Comparison of ENCODE assay signal across 10 cellular contexts in the genomic region with DNA sequence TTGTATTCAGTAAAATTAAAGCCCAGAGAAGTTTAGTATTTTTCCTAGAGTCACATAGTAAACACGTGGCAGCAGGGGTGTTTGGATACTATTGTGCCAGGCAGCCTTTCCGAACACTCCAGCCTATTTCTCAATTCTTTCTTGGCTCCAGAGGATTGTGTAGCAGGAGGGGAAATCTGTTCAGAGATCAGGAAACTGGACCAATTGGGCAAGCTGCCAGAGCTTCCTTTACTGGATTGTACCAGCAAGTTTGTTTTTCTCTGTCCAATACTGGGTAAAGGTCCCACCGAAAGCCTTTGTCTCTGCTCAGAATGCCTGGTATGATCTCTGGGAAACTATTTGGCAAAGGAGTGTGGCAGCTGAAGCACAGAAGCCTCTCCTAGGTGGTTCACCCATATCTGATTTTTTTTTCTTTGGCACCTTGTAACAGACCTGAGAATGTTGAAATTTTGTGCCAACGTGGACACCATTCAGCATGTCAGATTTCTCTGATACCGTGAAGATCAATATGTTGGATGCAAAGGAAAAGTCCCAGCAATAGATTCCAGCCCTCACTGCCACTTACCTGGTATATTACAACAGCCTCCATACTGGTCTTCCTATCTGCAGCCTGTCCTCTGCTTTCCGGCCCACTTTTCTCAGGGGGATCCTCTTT.
DNase-seq lines count a peak whose midpoint lies in the region; ATAC-seq and TF ChIP-seq lines count a peak whose summit lies in the region.
"Had no signal": no experiment of that assay in that cellular context is flagged by ENCODE, and none has a peak within 500 bp of the region (broad histone marks: within the 10 kb centered on the region; RNA-seq: fewer than 3 reads in every experiment).

No MANE protein-coding gene starts in this region.

- no peaks in the 10 kb centered on the region for H3K9me3 ChIP-seq in MG63
- H3K9me3 ChIP-seq in colonic mucosa = no peaks in the 10 kb centered on the region
- H3K9me3 ChIP-seq in left lung = no peaks in the 10 kb centered on the region
- no peaks in the 10 kb centered on the region for H3K9me3 ChIP-seq in subcutaneous abdominal adipose tissue (ENCODE audit: control insufficient read depth in 5 of 5, low read length in 5 of 5)
- no peaks in the 10 kb centered on the region for H3K9me3 ChIP-seq in Karpas-422 (ENCODE audit: low read length)

- peak; percentile 83 for ATAC-seq in left lung

- H3K27me3 ChIP-seq in MG63 = no peaks in the 10 kb centered on the region
- H3K27me3 ChIP-seq in colonic mucosa = no peaks in the 10 kb centered on the region
- H3K27me3 ChIP-seq in left lung = no peaks in the 10 kb centered on the region
- no peaks in the 10 kb centered on the region for H3K27me3 ChIP-seq in subcutaneous abdominal adipose tissue (ENCODE audit: control insufficient read depth in 5 of 5, insufficient read depth in 4 of 5, low read length in 5 of 5)
- no peaks in the 10 kb centered on the region for H3K27me3 ChIP-seq in Karpas-422 (ENCODE audit: low read length)

- no peak overlapping the region for H3K4me2 ChIP-seq in Karpas-422 (ENCODE audit: low read depth, low read length, poor library complexity, severe bottlenecking)

- H3K36me3 ChIP-seq in MG63 (no peaks in the 10 kb centered on the region), colonic mucosa (no peaks in the 10 kb centered on the region), left lung (no peaks in the 10 kb centered on the region), subcutaneous abdominal adipose tissue (ENCODE audit: control insufficient read depth in 5 of 5, insufficient read depth in 5 of 5, low read length in 5 of 5) (no peaks in the 10 kb centered on the region), Karpas-422 (ENCODE audit: insufficient read depth, low read length) (no peaks in the 10 kb centered on the region)

- H3K4me1 ChIP-seq in colonic mucosa (no peaks in the 10 kb centered on the region), left lung (peaks cover 6 to 14% of the 10 kb centered on the region in 2 donors), subcutaneous abdominal adipose tissue (ENCODE audit: control insufficient read depth in 5 of 5, insufficient read depth in 5 of 5, low read length in 5 of 5) (peaks cover 7 to 46% (median 33%) of the 10 kb centered on the region in 5 donors), Karpas-422 (ENCODE audit: low read length) (no peaks in the 10 kb centered on the region)

- H3K79me2 ChIP-seq in Karpas-422 (ENCODE audit: low read length) = no peaks in the 10 kb centered on the region

- intact Hi-C loops in colonic mucosa (cut with DNase I) (no loop called here), left lung (cut with DNase I) (no loop called here)

- no peak overlapping the region for H2AFZ ChIP-seq in Karpas-422 (ENCODE audit: low read length)

- no peak overlapping the region for H3K4me3 ChIP-seq in MG63
- H3K4me3 ChIP-seq in colonic mucosa = no peak overlapping the region
- no peak overlapping the region for H3K4me3 ChIP-seq in left lung
- H3K4me3 ChIP-seq in subcutaneous abdominal adipose tissue (ENCODE audit: low read depth in 1 of 5, low read length in 5 of 5) = no peak overlapping the region
- no peak overlapping the region for H3K4me3 ChIP-seq in Karpas-422 (ENCODE audit: low read length)

- TF ChIP-seq CTCF in colonic mucosa (IDR thresholded peaks at IDR 0.05) (no peak), left lung (IDR thresholded peaks at IDR 0.05) (no peak)

- no peak overlapping the region for H3K27ac ChIP-seq in colonic mucosa
- H3K27ac ChIP-seq in left lung = peak overlapping the region in 1 of 2 donors; percentile 11
- peak overlapping the region; percentile 81 for H3K27ac ChIP-seq in subcutaneous abdominal adipose tissue (ENCODE audit: low read depth, low read length)
- no peak overlapping the region for H3K27ac ChIP-seq in Karpas-422 (ENCODE audit: low read length)

- H4K20me1 ChIP-seq in Karpas-422 (ENCODE audit: insufficient read depth, low read depth, low read length) = no peaks in the 10 kb centered on the region

- H3K9ac ChIP-seq in colonic mucosa (ENCODE audit: low read depth in 2 of 2, low read length in 2 of 2) (no peak overlapping the region), subcutaneous abdominal adipose tissue (ENCODE audit: low read length in 5 of 5) (peak overlapping the region in 3 of 5 donors; percentile 21 to 49 (median 34)), Karpas-422 (ENCODE audit: low read length) (no peak overlapping the region)

- H3K9me2 ChIP-seq in Karpas-422 (replicated peaks; ENCODE audit: insufficient read depth, low read length) = no peaks in the 10 kb centered on the region

- DNase-seq in MG63 (peak; percentile 32), colonic mucosa (peak; percentile 81), left lung (peak in 1 of 2 donors; percentile 54), NCI-H1105 treated with DMSO at 0.1 percent for 48 hours (lab: John Stamatoyannopoulos, UW) (no peak), Karpas-422 (no peak), NCI-H524 (lab: John Stamatoyannopoulos, UW) (no peak)
- no peak for DNase-seq in activated effector memory CD4-positive, alpha-beta T cell treated with anti-CD3 and anti-CD28 coated beads, Interleukin-2, amount 50 U/mL, for 16 hours
- DNase-seq: activated effector memory CD4-positive, alpha-beta T cell treated with Interleukin-2 at 50 U/mL for 16 hours; stimulated activated naive CD4-positive, alpha-beta T cell treated with Interleukin-2 at 50 U/mL for 16 hours had no signal

Comparison
In these comparisons a context has a peak if more than half of its experiments do, and no peak if none do; other contexts are left out.
1. DNase-seq: peak in MG63 (single experiment) and colonic mucosa (single experiment); none in NCI-H1105 treated with DMSO at 0.1 percent for 48 hours (single experiment), activated effector memory CD4-positive, alpha-beta T cell treated with anti-CD3 and anti-CD28 coated beads, Interleukin-2, amount 50 U/mL, for 16 hours (single experiment), Karpas-422 (single experiment) and NCI-H524 (0 of 2).
2. H3K9ac ChIP-seq: peak in subcutaneous abdominal adipose tissue (3 of 5); none in colonic mucosa (0 of 2) and Karpas-422 (single experiment).